11 cellular contexts compared by ENCODE assay signal in genomic region chr3:184234224-184234623, GRCh38. TPM values are rescaled to one million over a fixed set of nuclear protein-coding genes. Genes with fewer than 3 reads are reported as not detected.
DNase-seq lines count a peak whose midpoint lies in the region; ATAC-seq and TF ChIP-seq lines count a peak whose summit lies in the region.
"Had no signal": no experiment of that assay in that cellular context is flagged by ENCODE, and none has a peak within 500 bp of the region (broad histone marks: within the 10 kb centered on the region; RNA-seq: fewer than 3 reads in every experiment).

No MANE protein-coding gene starts in this region.

- peak; percentile 39 for TF ChIP-seq CTCF in parathyroid adenoma (IDR thresholded peaks at IDR 0.05)

- no peaks in the 10 kb centered on the region for H3K36me3 ChIP-seq in parathyroid adenoma (ENCODE audit: control insufficient read depth, insufficient read depth, low read length)

- no peak overlapping the region for H3K4me3 ChIP-seq in parathyroid adenoma (ENCODE audit: low read depth, low read length)

- ATAC-seq in HG03457 (IDR thresholded peaks at IDR 0.05; ENCODE audit: unreplicated experiment), result no peak
- ATAC-seq in GM19035 (IDR thresholded peaks at IDR 0.05; ENCODE audit: unreplicated experiment), result no peak
- ATAC-seq in T-helper 17 cell, result no peak

- no peak overlapping the region for H3K9ac ChIP-seq in parathyroid adenoma

- peaks cover 12% of the 10 kb centered on the region for H3K4me1 Mint-ChIP-seq in T-helper 17 cell

- H3K4me1 ChIP-seq in parathyroid adenoma, result peaks cover 7% of the 10 kb centered on the region

- peaks cover 5% of the 10 kb centered on the region for H3K36me3 Mint-ChIP-seq in T-helper 17 cell (ENCODE audit: low read depth)

- no peaks in the 10 kb centered on the region for H3K79me2 ChIP-seq in parathyroid adenoma

- H2AFZ ChIP-seq in parathyroid adenoma, result peak overlapping the region; percentile 15

- H3K9me3 ChIP-seq in parathyroid adenoma (ENCODE audit: control insufficient read depth, low read length), result no peaks in the 10 kb centered on the region
- H3K9me3 ChIP-seq in T-helper 17 cell (ENCODE audit: control insufficient read depth, low read length, poor library complexity, severe bottlenecking), result no peaks in the 10 kb centered on the region

- no peak overlapping the region for H3K27ac Mint-ChIP-seq in T-helper 17 cell
- H3K27ac Mint-ChIP-seq: stimulated activated naive CD8-positive, alpha-beta T cell treated with anti-CD3 and anti-CD28 coated beads, Interleukin-15, Interleukin-2, amounts not matched to agents 100 ng/mL and 50 ng/mL, for 24 hours had no signal

- no peak overlapping the region for H3K27ac ChIP-seq in parathyroid adenoma

- peaks cover 25% of the 10 kb centered on the region for H3K27me3 Mint-ChIP-seq in T-helper 17 cell

- H3K4me2 ChIP-seq in parathyroid adenoma (ENCODE audit: low read length), result no peak overlapping the region

- H3K27me3 ChIP-seq in parathyroid adenoma (ENCODE audit: control insufficient read depth, insufficient read depth, low read length), result no peaks in the 10 kb centered on the region

- H3K4me3 Mint-ChIP-seq in T-helper 17 cell, result no peak overlapping the region
- H3K4me3 Mint-ChIP-seq: stimulated activated naive CD8-positive, alpha-beta T cell treated with anti-CD3 and anti-CD28 coated beads, Interleukin-15, Interleukin-2, amounts not matched to agents 100 ng/mL and 50 ng/mL, for 24 hours had no signal

- DNase-seq in EH (ENCODE audit: low read depth) (peak; percentile 80), NCI-H2196 treated with DMSO at 0.1 percent for 48 hours (lab: John Stamatoyannopoulos, UW; ENCODE audit: unreplicated experiment) (peak; percentile 87), dermis blood vessel endothelial cell (peak; percentile 88), T-helper 2 cell (no peak), T-helper 17 cell (no peak)
- DNase-seq: activated naive CD4-positive, alpha-beta T cell treated with Interleukin-2 at 50 U/mL for 16 hours; NCI-H510A treated with DMSO at 0.1 percent for 48 hours had no signal

RNA-seq across cellular contexts. Expression of gene VWA5B2, which starts 4.8 kb away (rescaled TPM):
- total RNA-seq in dermis blood vessel endothelial cell (0.05 and 0.17 TPM in 2 replicates), T-helper 17 cell (not detected)

RNA-seq across cellular contexts. Expression of gene ALG3, which starts 14.5 kb away (rescaled TPM):
- total RNA-seq in dermis blood vessel endothelial cell, result 36.8 and 40.6 TPM in 2 replicates
- 10 to 100 TPM; 17.6 to 24.1 TPM for total RNA-seq in T-helper 17 cell

RNA-seq across cellular contexts. Expression of gene EEF1AKMT4, which starts 15.2 kb away (rescaled TPM):
- 3.0 and 4.8 TPM in 2 replicates for total RNA-seq in dermis blood vessel endothelial cell
- under 1 TPM; 0.45 to 0.65 TPM for total RNA-seq in T-helper 17 cell

RNA-seq across cellular contexts. Expression of gene CAMK2N2, which starts 27.1 kb away (rescaled TPM):
- total RNA-seq in dermis blood vessel endothelial cell (not detected in 2 replicates), T-helper 17 cell (under 1 TPM; 0.20 to 0.31 TPM)

RNA-seq across cellular contexts. Expression of gene ECE2, which starts 41.6 kb away (rescaled TPM):
- total RNA-seq in dermis blood vessel endothelial cell (not detected in 2 replicates), T-helper 17 cell (not detected)

Comparison
In these comparisons a context has a peak if more than half of its experiments do, and no peak if none do; other contexts are left out.
1. DNase-seq: peak in EH (single experiment), NCI-H2196 treated with DMSO at 0.1 percent for 48 hours (single experiment) and dermis blood vessel endothelial cell (single experiment); none in T-helper 2 cell (0 of 5) and T-helper 17 cell (0 of 3).